Comparison of ENCODE assay signal across 8 cellular contexts in the genomic region with DNA sequence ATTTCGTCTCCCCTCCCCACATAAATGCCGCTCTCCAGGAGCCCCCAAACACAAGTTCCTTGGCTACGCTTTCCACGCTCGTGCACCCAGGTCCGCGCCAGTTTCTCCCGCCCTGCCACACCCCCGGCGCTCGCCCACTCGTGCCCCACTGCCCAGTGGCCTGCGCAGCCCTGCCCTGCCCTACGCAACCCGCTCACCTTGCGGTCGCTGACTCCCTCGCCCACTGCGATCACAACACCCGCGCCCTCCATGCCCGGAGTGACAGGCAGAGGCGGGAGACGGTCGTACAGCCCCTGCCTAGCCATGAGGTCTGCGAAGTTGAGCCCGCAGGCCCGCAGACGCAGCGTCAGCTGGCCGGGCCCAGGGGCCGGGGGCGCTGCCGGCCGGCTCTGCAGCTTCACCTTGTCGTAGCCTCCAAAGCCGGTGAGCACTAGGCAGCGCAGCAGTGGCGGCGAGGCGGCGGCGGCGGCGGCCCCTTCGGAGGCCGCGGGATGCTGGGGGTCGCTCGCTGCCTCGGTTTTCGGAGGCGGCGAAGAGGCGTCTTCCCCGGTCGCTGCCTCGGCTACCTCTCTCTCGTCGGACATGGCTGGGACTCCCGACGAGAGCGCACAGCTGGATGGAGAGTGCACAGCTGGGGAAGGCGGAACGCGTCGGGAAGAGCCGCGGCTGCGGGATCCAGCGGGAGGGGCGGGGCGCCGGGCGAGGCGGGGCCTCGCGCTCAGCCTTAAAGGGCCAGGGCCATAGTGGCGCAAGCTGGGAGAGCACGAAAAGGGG. TPM values are rescaled to one million over a fixed set of nuclear protein-coding genes. Genes with fewer than 3 reads are reported as not detected.
DNase-seq lines count a peak whose midpoint lies in the region; ATAC-seq, FAIRE-seq and TF ChIP-seq lines count a peak whose summit lies in the region.

A gene (minus strand): TSS at position 647 of the 774 bp plus-strand sequence. CDS start 63 bp downstream, at position 584.

- H3K9ac ChIP-seq in GM23248 = peak within 1 kb of the TSS; percentile 80
- H3K9ac ChIP-seq in keratinocyte (ENCODE audit: control insufficient read depth, extremely low read depth, insufficient read depth, low read length) = peak within 1 kb of the TSS; percentile 87

- H3K4me2 ChIP-seq in GM23248 (ENCODE audit: unreplicated experiment) (peak within 1 kb of the TSS; percentile 80), keratinocyte (ENCODE audit: control insufficient read depth, extremely low read depth, insufficient read depth, low read depth, low read length) (peak within 1 kb of the TSS; percentile 76)

- H3F3A ChIP-seq in GM23248 (ENCODE audit: insufficient read depth) = no peaks in the 10 kb centered on the region

- TF ChIP-seq CTCF in keratinocyte (optimal IDR thresholded peaks at IDR 0.05 in 1 of 3, IDR thresholded peaks at IDR 0.05 in 1 of 3, conservative IDR thresholded peaks at IDR 0.05 in 1 of 3; ENCODE audit: extremely low read depth in 1 of 3, insufficient read depth in 2 of 3, low read length in 3 of 3) (no peak), spleen (IDR thresholded peaks at IDR 0.05 in 8 of 11, conservative IDR thresholded peaks at IDR 0.05 in 3 of 11) (no peak)

- H3K9me2 ChIP-seq in GM23248 (ENCODE audit: insufficient read depth) = no peaks in the 10 kb centered on the region

- TF ChIP-seq POLR2A in spleen (IDR thresholded peaks at IDR 0.05) = no peak

- in situ Hi-C loops in GM23248 (cut with MboI) = no loop called here

- H3K79me2 ChIP-seq in GM23248 (ENCODE audit: insufficient read depth) = peaks cover 40% of the 10 kb centered on the region
- H3K79me2 ChIP-seq in keratinocyte (ENCODE audit: control insufficient read depth, insufficient read depth, low read length) = peaks cover 20% of the 10 kb centered on the region

- DNase-seq in AML-193 (lab: John Stamatoyannopoulos, UW) (peak; percentile 74 to 78), GM23248 (peak; percentile 90), NCI-H345 treated with DMSO at 0.1 percent for 48 hours (lab: John Stamatoyannopoulos, UW; ENCODE audit: unreplicated experiment) (peak; percentile 78), cerebellum (ENCODE audit: low spot score) (peak; percentile 87), keratinocyte (ENCODE audit: low read depth, low spot score) (no peak), spleen (peak; percentile 94)
- DNase-seq in activated CD4-positive, CD25-positive, alpha-beta regulatory T cell treated with anti-CD3 and anti-CD28 coated beads, Interleukin-2, amount 50 U/mL, for 72 hours = peak; percentile 69

- 1% methylated on average over 65 to 75 of the region's 80 CpGs for WGBS in GM23248 (ENCODE audit: low coverage in 1 of 2, low lambda C conversion rate in 2 of 2, missing lambda C conversion rate in 2 of 2), 2 experiments
- 0 to 1% (median 1%) methylated on average over 19 to 80 of the region's 80 CpGs for WGBS in spleen, 5 donors

- H3K4me3 ChIP-seq in GM23248 (peak within 1 kb of the TSS; percentile 99), keratinocyte (ENCODE audit: control insufficient read depth in 2 of 3, extremely low read depth in 1 of 3, insufficient read depth in 2 of 3, low read depth in 1 of 3, low read length in 3 of 3) (peak within 1 kb of the TSS; percentile 90 to 100 (median 95)), spleen (peak within 1 kb of the TSS; percentile 84 to 100 (median 98))

- H3K9me1 ChIP-seq in keratinocyte (ENCODE audit: control insufficient read depth, extremely low read depth, insufficient read depth, low read length) = no peaks in the 10 kb centered on the region

- peak within 1 kb of the TSS; percentile 65 for H3K27ac ChIP-seq in GM23248
- peak within 1 kb of the TSS; percentile 66 for H3K27ac ChIP-seq in keratinocyte (ENCODE audit: control insufficient read depth, insufficient read depth, low read length)
- H3K27ac ChIP-seq in spleen = peak within 1 kb of the TSS; percentile 61 to 87 (median 83)

- H2AFZ ChIP-seq in GM23248 (peak within 1 kb of the TSS; percentile 84), keratinocyte (ENCODE audit: control insufficient read depth, low read length) (peak within 1 kb of the TSS; percentile 87)

- peaks cover 7% of the 10 kb centered on the region; the same call in 1 of the 2 replicates for H3K36me3 ChIP-seq in GM23248 (ENCODE audit: low read depth)
- peaks cover 8 to 14% of the 10 kb centered on the region in 2 experiments for H3K36me3 ChIP-seq in keratinocyte (ENCODE audit: control insufficient read depth in 2 of 2, extremely low read depth in 1 of 2, insufficient read depth in 2 of 2, low read length in 2 of 2)
- peaks cover 0 to 14% (median 0%) of the 10 kb centered on the region in 6 donors for H3K36me3 ChIP-seq in spleen

- intact Hi-C loops in spleen (cut with DNase I; ENCODE audit: low total_unique reads) = no loop called here

- no peak for FAIRE-seq in keratinocyte (lab: Jason Lieb, UNC)

- no peak for ATAC-seq in HG03039 (IDR thresholded peaks at IDR 0.05; ENCODE audit: unreplicated experiment)

- H3K9me3 ChIP-seq in GM23248 (ENCODE audit: low read depth) (no peaks in the 10 kb centered on the region), keratinocyte (ENCODE audit: control insufficient read depth, low read depth, low read length) (no peaks in the 10 kb centered on the region), spleen (no peaks in the 10 kb centered on the region)

- H3K4me1 ChIP-seq in GM23248 (ENCODE audit: insufficient read depth) (peaks cover 25% of the 10 kb centered on the region), keratinocyte (ENCODE audit: control insufficient read depth, extremely low read depth, insufficient read depth, low read length) (peaks cover 14% of the 10 kb centered on the region), spleen (peaks cover 16 to 79% (median 58%) of the 10 kb centered on the region in 6 donors)

- H4K20me1 ChIP-seq in GM23248 (ENCODE audit: insufficient read depth) (no peaks in the 10 kb centered on the region), keratinocyte (ENCODE audit: control insufficient read depth, extremely low read depth, insufficient read depth, low read length) (no peaks in the 10 kb centered on the region)

- H3K27me3 ChIP-seq in GM23248 (replicated peaks; ENCODE audit: insufficient read depth) (no peaks in the 10 kb centered on the region), keratinocyte (ENCODE audit: control insufficient read depth, extremely low read depth, insufficient read depth, low read length) (peaks cover 13% of the 10 kb centered on the region), spleen (replicated peaks in 1 of 7) (no peaks in the 10 kb centered on the region)

- dilution Hi-C loops in keratinocyte (cut with MboI; ENCODE audit: extremely low pct_ligation_motif_present, low sequenced_read_pairs) = no loop called here

RNA-seq across cellular contexts. Expression of the gene that starts here (rescaled TPM):
- total RNA-seq in GM23248 (2014; rRNA removed; shearing (Covaris generic)) = 215 and 238 TPM in 2 replicates
- 223 and 243 TPM in 2 replicates for polyA plus RNA-seq in GM23248 (2016; fragmentation: Nextera tagmentation; extraction: Ambion mirVana)
- 43.5 TPM for total RNA-seq in cerebellum
- polyA plus RNA-seq in keratinocyte = 151 to 186 TPM (median 183 TPM) in 3 replicates
- polyA plus RNA-seq in keratinocyte (2011; ENCODE audit: low read depth) = 31.9 TPM
- polyA plus RNA-seq in keratinocyte (2011; cell fraction: cytosol; rRNA removed) = 172 and 254 TPM in 2 replicates
- 139 and 148 TPM in 2 replicates for polyA plus RNA-seq in keratinocyte (2011; cell fraction: nucleus; rRNA removed)
- 291 and 376 TPM in 2 replicates for polyA plus RNA-seq in keratinocyte (2012; ENCODE audit: low replicate concordance)
- polyA minus RNA-seq in keratinocyte = 312 to 597 TPM (median 313 TPM) in 3 replicates
- polyA minus RNA-seq in keratinocyte (2011; cell fraction: cytosol; rRNA and poly(A)+ RNA removed) = 562 TPM
- 101 and 122 TPM in 2 replicates for polyA minus RNA-seq in keratinocyte (2011; cell fraction: nucleus; rRNA and poly(A)+ RNA removed)
- 100 to 1,000 TPM in 1 of 7 donors, 10 to 100 TPM in 6; 55.4 to 144 (median 79.0) TPM for total RNA-seq in spleen
- 10 to 100 TPM; 20.3 to 64.5 (median 27.0) TPM for polyA plus RNA-seq in spleen
